Comparison of ENCODE assay signal across 8 cellular contexts in genomic region chr9:62532777-62533173, GRCh38.
A peak's percentile ranks its signal among the peaks of the same experiment; 100 is the strongest.
DNase-seq lines count a peak whose midpoint lies in the region; ATAC-seq, FAIRE-seq and TF ChIP-seq lines count a peak whose summit lies in the region.
"Not testable (repeated sequence)": the region's sequence is repeated elsewhere in the genome, so short reads cannot be mapped to it uniquely, and the experiment has no call there.

No MANE protein-coding gene starts in this region.

- not testable (repeated sequence) for H3K4me1 Mint-ChIP-seq in T-helper 2 cell treated with Interferon-gamma antibody and Interleukin-4, amounts not matched to agents 5 μg/mL and 100 μg/mL, for 36 hours (ENCODE audit: low read depth); activated T-helper 1 cell treated with anti-CD3 and anti-CD28 coated beads, Interleukin-12 subunit alpha, Interleukin-12 subunit beta, Interleukin-2, Interleukin-4 antibody, amounts not matched to agents 30 ng/mL and 10 ng/mL and 1 ng/mL, durations not matched to agents 14 hours and 24 hours and 36 hours (ENCODE audit: low read depth)

- intact Hi-C loops in activated T-helper 1 cell treated with anti-CD3 and anti-CD28 coated beads, Interleukin-12 subunit alpha, Interleukin-12 subunit beta, Interleukin-2, Interleukin-4 antibody, amounts not matched to agents 30 ng/mL and 10 ng/mL and 1 ng/mL, durations not matched to agents 14 hours and 24 hours and 36 hours (cut with micrococcal nuclease); Right ventricle myocardium inferior (cut with DNase I); posterior vena cava (cut with DNase I); uterus (cut with DNase I; ENCODE audit: low total_unique reads): not testable (repeated sequence)

- peak overlapping the region; percentile 20 for H3K4me3 ChIP-seq in H7 (ENCODE audit: insufficient read depth, low read depth, low read length)
- H3K4me3 ChIP-seq in bronchial epithelial cell (ENCODE audit: low read depth, low read length): peak overlapping the region; percentile 30
- peak overlapping the region; percentile 25 for H3K4me3 ChIP-seq in kidney epithelial cell (ENCODE audit: low read depth, low read length)
- H3K4me3 ChIP-seq in uterus: not testable (repeated sequence)

- not testable (repeated sequence) for ATAC-seq in Right ventricle myocardium inferior

- H3K27me3 ChIP-seq in H7 (ENCODE audit: control insufficient read depth, insufficient read depth, low read length); bronchial epithelial cell (ENCODE audit: control insufficient read depth, insufficient read depth, low read length); kidney epithelial cell (ENCODE audit: control insufficient read depth, insufficient read depth, low read length); uterus: not testable (repeated sequence)

- not testable (repeated sequence) for FAIRE-seq in bronchial epithelial cell (lab: Jason Lieb, UNC)

- H3K9me3 Mint-ChIP-seq in T-helper 2 cell treated with Interferon-gamma antibody and Interleukin-4, amounts not matched to agents 5 μg/mL and 100 μg/mL, for 36 hours; activated T-helper 1 cell treated with anti-CD3 and anti-CD28 coated beads, Interleukin-12 subunit alpha, Interleukin-12 subunit beta, Interleukin-2, Interleukin-4 antibody, amounts not matched to agents 30 ng/mL and 10 ng/mL and 1 ng/mL, durations not matched to agents 14 hours and 24 hours and 36 hours: not testable (repeated sequence)

- H3K27me3 Mint-ChIP-seq in T-helper 2 cell treated with Interferon-gamma antibody and Interleukin-4, amounts not matched to agents 5 μg/mL and 100 μg/mL, for 36 hours (ENCODE audit: low read depth); activated T-helper 1 cell treated with anti-CD3 and anti-CD28 coated beads, Interleukin-12 subunit alpha, Interleukin-12 subunit beta, Interleukin-2, Interleukin-4 antibody, amounts not matched to agents 30 ng/mL and 10 ng/mL and 1 ng/mL, durations not matched to agents 14 hours and 24 hours and 36 hours (ENCODE audit: insufficient read depth): not testable (repeated sequence)

- not testable (repeated sequence) for H3K9me3 ChIP-seq in uterus

- H3K27ac Mint-ChIP-seq in T-helper 2 cell treated with Interferon-gamma antibody and Interleukin-4, amounts not matched to agents 5 μg/mL and 100 μg/mL, for 36 hours: peak overlapping the region; percentile 63
- peak overlapping the region; percentile 84 for H3K27ac Mint-ChIP-seq in activated T-helper 1 cell treated with anti-CD3 and anti-CD28 coated beads, Interleukin-12 subunit alpha, Interleukin-12 subunit beta, Interleukin-2, Interleukin-4 antibody, amounts not matched to agents 30 ng/mL and 10 ng/mL and 1 ng/mL, durations not matched to agents 14 hours and 24 hours and 36 hours

- not testable (repeated sequence) for H3K27ac ChIP-seq in uterus

- H3K36me3 ChIP-seq in H7 (replicated peaks; ENCODE audit: control insufficient read depth, insufficient read depth, low read length); bronchial epithelial cell (ENCODE audit: control insufficient read depth, insufficient read depth, low read length); kidney epithelial cell (ENCODE audit: control insufficient read depth, insufficient read depth, low read length); uterus: not testable (repeated sequence)

- H3K4me1 ChIP-seq in uterus: not testable (repeated sequence)

- not testable (repeated sequence) for TF ChIP-seq POLR2A in uterus (IDR thresholded peaks at IDR 0.05)

- not testable (repeated sequence) for H3K36me3 Mint-ChIP-seq in T-helper 2 cell treated with Interferon-gamma antibody and Interleukin-4, amounts not matched to agents 5 μg/mL and 100 μg/mL, for 36 hours (ENCODE audit: low read depth); activated T-helper 1 cell treated with anti-CD3 and anti-CD28 coated beads, Interleukin-12 subunit alpha, Interleukin-12 subunit beta, Interleukin-2, Interleukin-4 antibody, amounts not matched to agents 30 ng/mL and 10 ng/mL and 1 ng/mL, durations not matched to agents 14 hours and 24 hours and 36 hours (ENCODE audit: low read depth)

- peak overlapping the region; percentile 87 for H3K4me3 Mint-ChIP-seq in T-helper 2 cell treated with Interferon-gamma antibody and Interleukin-4, amounts not matched to agents 5 μg/mL and 100 μg/mL, for 36 hours
- H3K4me3 Mint-ChIP-seq in activated T-helper 1 cell treated with anti-CD3 and anti-CD28 coated beads, Interleukin-12 subunit alpha, Interleukin-12 subunit beta, Interleukin-2, Interleukin-4 antibody, amounts not matched to agents 30 ng/mL and 10 ng/mL and 1 ng/mL, durations not matched to agents 14 hours and 24 hours and 36 hours: peak overlapping the region; percentile 90

- not testable (repeated sequence) for DNase-seq in H7; T-helper 2 cell treated with Interferon-gamma antibody and Interleukin-4, amounts not matched to agents 5 μg/mL and 100 μg/mL, for 36 hours (ENCODE audit: low spot score); activated T-helper 1 cell treated with anti-CD3 and anti-CD28 coated beads, Interleukin-12 subunit alpha, Interleukin-12 subunit beta, Interleukin-2, Interleukin-4 antibody, amounts not matched to agents 30 ng/mL and 10 ng/mL and 1 ng/mL, durations not matched to agents 14 hours and 24 hours and 36 hours (ENCODE audit: low spot score); bronchial epithelial cell (ENCODE audit: low read depth); kidney epithelial cell (ENCODE audit: low read depth)
- DNase-seq in Right ventricle myocardium inferior (ENCODE audit: missing footprints): peak; percentile 48
- peak; percentile 54 for DNase-seq in posterior vena cava (ENCODE audit: low spot score)
- DNase-seq in uterus: peak; percentile 14 to 48

- TF ChIP-seq CTCF in bronchial epithelial cell (IDR thresholded peaks at IDR 0.05; ENCODE audit: insufficient read depth, low read length, severe bottlenecking); kidney epithelial cell (IDR thresholded peaks at IDR 0.05; ENCODE audit: insufficient read depth, low read length, poor library complexity, severe bottlenecking); uterus (IDR thresholded peaks at IDR 0.05): not testable (repeated sequence)
